8 cellular contexts compared by ENCODE assay signal in genomic region chr1:169326644-169327316, GRCh38. TPM values are rescaled to one million over a fixed set of nuclear protein-coding genes. Genes with fewer than 3 reads are reported as not detected.
DNase-seq lines count a peak whose midpoint lies in the region; ATAC-seq, FAIRE-seq and TF ChIP-seq lines count a peak whose summit lies in the region.

No MANE protein-coding gene starts in this region.

- H3K27ac ChIP-seq in mammary epithelial cell (ENCODE audit: insufficient read depth, low read depth, low read length) (peak overlapping the region; percentile 3), ovary (no peak overlapping the region)

- H3K27me3 ChIP-seq in mammary epithelial cell (ENCODE audit: insufficient read depth, low read length), result no peaks in the 10 kb centered on the region
- H3K27me3 ChIP-seq in ovary, result no peaks in the 10 kb centered on the region

- peaks cover 33% of the 10 kb centered on the region for H3K79me2 ChIP-seq in mammary epithelial cell (ENCODE audit: insufficient read depth, low read length)

- no peaks in the 10 kb centered on the region for H4K20me1 ChIP-seq in mammary epithelial cell (ENCODE audit: insufficient read depth, low read length)

- no peak for TF ChIP-seq POLR2A in ovary (IDR thresholded peaks at IDR 0.05)

- ATAC-seq in GM19467 (IDR thresholded peaks at IDR 0.05; ENCODE audit: unreplicated experiment) (peak; percentile 89), HG03354 (IDR thresholded peaks at IDR 0.05; ENCODE audit: poor library complexity, severe bottlenecking, unreplicated experiment) (peak; percentile 99)

- no peak overlapping the region for H2AFZ ChIP-seq in mammary epithelial cell (ENCODE audit: low read depth, low read length)

- H3K9ac ChIP-seq in mammary epithelial cell (ENCODE audit: insufficient read depth, low read length), result no peak overlapping the region

- peak; percentile 19 for DNase-seq in Daoy (ENCODE audit: low read depth)
- peak; percentile 63 for DNase-seq in mammary epithelial cell
- no peak for DNase-seq in D721Med (ENCODE audit: insufficient read length, low spot score)
- DNase-seq in cardiac septum (ENCODE audit: low spot score), result no peak
- no peak for DNase-seq in ovary
- DNase-seq in NCI-H2196 treated with DMSO at 0.1 percent for 48 hours (lab: John Stamatoyannopoulos, UW; ENCODE audit: unreplicated experiment), result no peak

- H3K4me3 ChIP-seq in mammary epithelial cell (replicated peaks in 1 of 3; ENCODE audit: insufficient read depth in 1 of 3, low read depth in 2 of 3, low read length in 3 of 3) (no peak overlapping the region), ovary (no peak overlapping the region)

- in situ Hi-C loops in mammary epithelial cell (cut with MboI; ENCODE audit: low sequenced_read_pairs in 2 of 2), result loop anchor here in 1 of 2 donors (25.0 kb wide), 1 partner anchor 314 kb away; no protein-coding TSS in a partner anchor

- no peak for FAIRE-seq in D721Med (lab: Jason Lieb, UNC)

- intact Hi-C loops in mammary epithelial cell (cut with micrococcal nuclease) (no loop called here), cardiac septum (cut with DNase I) (no loop called here), ovary (cut with DNase I) (no loop called here)

- TF ChIP-seq EP300 in ovary (IDR thresholded peaks at IDR 0.05), result no peak

- peak overlapping the region; percentile 23 for H3K4me2 ChIP-seq in mammary epithelial cell (ENCODE audit: insufficient read depth, low read depth, low read length)

- CTCF ChIA-PET in mammary epithelial cell (lab: Charles Lee; ENCODE audit: low non-redundant PET), result no interaction called here

- H3K9me3 ChIP-seq in mammary epithelial cell (replicated peaks; ENCODE audit: insufficient read depth, low read length), result no peaks in the 10 kb centered on the region
- no peaks in the 10 kb centered on the region for H3K9me3 ChIP-seq in ovary

- BruUV-seq in mammary epithelial cell (replicated peaks; lab: Mats Ljungman, UMichigan), result no TSS peak

- no peak for TF ChIP-seq CTCF in mammary epithelial cell (conservative IDR thresholded peaks at IDR 0.05 in 1 of 2, IDR thresholded peaks at IDR 0.05 in 1 of 2; ENCODE audit: extremely low read depth in 1 of 2, insufficient read depth in 1 of 2, low read depth in 1 of 2, low read length in 2 of 2)
- no peak for TF ChIP-seq CTCF in D721Med (IDR thresholded peaks at IDR 0.05; ENCODE audit: insufficient read depth, missing control alignments)
- TF ChIP-seq CTCF in ovary (IDR thresholded peaks at IDR 0.05), result no peak

- H3K36me3 ChIP-seq in mammary epithelial cell (ENCODE audit: insufficient read depth, low read length) (no peaks in the 10 kb centered on the region), ovary (no peaks in the 10 kb centered on the region)

- dilution Hi-C loops in mammary epithelial cell (cut with HindIII; ENCODE audit: low sequenced_read_pairs), result loop anchor here (25.0 kb wide), 1 partner anchor 189 kb away; no protein-coding TSS in a partner anchor

- H3K4me1 ChIP-seq in mammary epithelial cell (ENCODE audit: insufficient read depth, low read length) (peaks cover 13% of the 10 kb centered on the region), ovary (ENCODE audit: insufficient read depth) (no peaks in the 10 kb centered on the region)

RNA-seq across cellular contexts. Expression of gene NME7, which starts 40.8 kb away (rescaled TPM):
- 67.1 and 109 TPM in 2 replicates for total RNA-seq in Daoy (2014; rRNA removed; shearing (Covaris generic))
- total RNA-seq in mammary epithelial cell (10 to 100 TPM; 26.5 to 35.6 TPM), cardiac septum (9.8 TPM), ovary (10 to 100 TPM; 14.2 to 28.0 (median 18.4) TPM)
- polyA plus RNA-seq in mammary epithelial cell (20.8 TPM), ovary (10 to 100 TPM; 14.3 to 30.0 TPM)
- 18.2 TPM for polyA minus RNA-seq in mammary epithelial cell

RNA-seq across cellular contexts. Expression of gene BLZF1, which starts 41.2 kb away (rescaled TPM):
- 47.4 and 49.4 TPM in 2 replicates for total RNA-seq in Daoy (2014; rRNA removed; shearing (Covaris generic))
- total RNA-seq in mammary epithelial cell, result 10 to 100 TPM; 36.5 to 48.3 TPM
- polyA plus RNA-seq in mammary epithelial cell, result 18.2 TPM
- polyA minus RNA-seq in mammary epithelial cell, result 14.2 TPM
- total RNA-seq in cardiac septum, result 23.1 TPM
- 10 to 100 TPM; 11.7 to 28.8 (median 19.7) TPM for total RNA-seq in ovary
- polyA plus RNA-seq in ovary, result 10 to 100 TPM in 1 of 2 donors, 1 to 10 TPM in 1; 9.2 to 13.8 TPM

Comparison
In these comparisons a context has a peak if more than half of its experiments do, and no peak if none do; other contexts are left out.
1. DNase-seq: peak in Daoy (single experiment) and mammary epithelial cell (single experiment); none in D721Med (single experiment), cardiac septum (single experiment), ovary (0 of 5) and NCI-H2196 treated with DMSO at 0.1 percent for 48 hours (single experiment).